Comparison of ENCODE assay signal across 8 cellular contexts in genomic region chr16:740764-741505, GRCh38. TPM values are rescaled to one million over a fixed set of nuclear protein-coding genes. Genes with fewer than 3 reads are reported as not detected.
DNase-seq lines count a peak whose midpoint lies in the region; ATAC-seq and TF ChIP-seq lines count a peak whose summit lies in the region.

CIAO3 (minus strand) TSS chr16:740997; CDS start chr16:740985, 12 bp downstream.

- ATAC-seq in GM18868 (IDR thresholded peaks at IDR 0.05; ENCODE audit: unreplicated experiment) (peak; percentile 76), HG03135 (IDR thresholded peaks at IDR 0.05; ENCODE audit: unreplicated experiment) (peak; percentile 78)

- CTCF ChIA-PET in AG04449 (lab: Yijun Ruan, JAX) = interaction anchor here (0.8 to 5.9 kb wide), 18 partner anchors 9 to 63 kb away, joined by 3 to 48 read pairs (median 6); partner anchors contain the start of genes CCDC78, HAGHL and WDR24

- peak; percentile 91 for TF ChIP-seq CTCF in AG04449 (IDR thresholded peaks at IDR 0.05; ENCODE audit: insufficient read depth, low read length, missing control alignments)

- peak; percentile 26 for DNase-seq in AG04449 (ENCODE audit: low read depth, low spot score)
- peak; percentile 57 for DNase-seq in NCI-H446 treated with DMSO at 0.1 percent for 48 hours (lab: John Stamatoyannopoulos, UW)
- peak; percentile 92 for DNase-seq in activated CD4-positive, alpha-beta T cell treated with anti-CD3 and anti-CD28 coated beads for 1 hour
- peak; percentile 94 for DNase-seq in cerebellum (ENCODE audit: low spot score)
- DNase-seq in kidney tubule cell (ENCODE audit: low spot score) = peak; percentile 94
- DNase-seq in stimulated activated CD4-positive, alpha-beta T cell treated with anti-CD3 and anti-CD28 coated beads, Interleukin-1b, Interleukin-23, amount 100 ng/mL, for 24 hours (ENCODE audit: low read depth in 4 of 4, low spot score in 1 of 4) = peak; percentile 85 to 92 (median 88)

- POLR2A ChIA-PET in AG04449 (lab: Yijun Ruan, JAX) = interaction anchor here (0.7 kb wide), 1 partner anchor 8 kb away, joined by 3 read pairs; no protein-coding TSS in a partner anchor

- peak within 1 kb of the TSS; percentile 73 for H3K4me3 ChIP-seq in AG04449 (ENCODE audit: low read depth, low read length)

RNA-seq across cellular contexts. Expression of gene CIAO3, which starts in this region (rescaled TPM):
- 54.3 TPM for total RNA-seq in cerebellum

Comparison
In these comparisons a context has a peak if more than half of its experiments do, and no peak if none do; other contexts are left out.
1. Peak in every context shown above with its lines: DNase-seq, ATAC-seq and H3K4me3 ChIP-seq.
2. DNase-seq: peak in every context shown above with its lines; median percentile 94 in cerebellum; 94 in kidney tubule cell; 92 in activated CD4-positive, alpha-beta T cell treated with anti-CD3 and anti-CD28 coated beads for 1 hour; 88 in stimulated activated CD4-positive, alpha-beta T cell treated with anti-CD3 and anti-CD28 coated beads, Interleukin-1b, Interleukin-23, amount 100 ng/mL, for 24 hours; 57 in NCI-H446 treated with DMSO at 0.1 percent for 48 hours; 26 in AG04449.